8 cellular contexts compared by ENCODE assay signal in genomic region chr22:42074153-42074750, GRCh38. TPM values are rescaled to one million over a fixed set of nuclear protein-coding genes. Genes with fewer than 3 reads are reported as not detected.
DNase-seq lines count a peak whose midpoint lies in the region; ATAC-seq lines count a peak whose summit lies in the region.

Gene PHETA2 (plus strand): TSS chr22:42074248. CDS start chr22:42077294, 3,046 bp downstream.

- no peak within 1 kb of the TSS for H3K4me3 ChIP-seq in HAP-1

- H3K4me3 Mint-ChIP-seq in T-helper 17 cell: peak within 1 kb of the TSS; percentile 84

- no peaks in the 10 kb centered on the region for H3K36me3 ChIP-seq in HAP-1 (replicated peaks)

- H3K36me3 Mint-ChIP-seq in T-helper 17 cell (ENCODE audit: low read depth): no peaks in the 10 kb centered on the region

- no peaks in the 10 kb centered on the region for H3K27me3 Mint-ChIP-seq in T-helper 17 cell

- in situ Hi-C loops in HAP-1 (cut with MboI; ENCODE audit: low sequenced_read_pairs): no loop called here

- peaks cover 14% of the 10 kb centered on the region for H3K4me1 ChIP-seq in HAP-1

- peak; percentile 68 for DNase-seq in EH (ENCODE audit: low read depth)
- DNase-seq in T-helper 17 cell: peak; percentile 39 to 54 (median 53)
- DNase-seq in central memory CD4-positive, alpha-beta T cell: peak; percentile 49
- DNase-seq in left kidney (ENCODE audit: low read depth, low spot score): peak; percentile 83
- DNase-seq in stimulated activated CD8-positive, alpha-beta memory T cell treated with anti-CD3 and anti-CD28 coated beads, Interleukin-15, amount 100 ng/mL, for 24 hours (ENCODE audit: low read depth): peak; percentile 26
- no peak for DNase-seq in MV-4-11 (lab: John Stamatoyannopoulos, UW)
- DNase-seq in HAP-1 (ENCODE audit: low spot score in 2 of 2): no peak
- DNase-seq in GDM1 (lab: John Stamatoyannopoulos, UW): no peak

- H3K9me3 ChIP-seq in T-helper 17 cell (ENCODE audit: control insufficient read depth, low read length, poor library complexity, severe bottlenecking) (no peaks in the 10 kb centered on the region), HAP-1 (no peaks in the 10 kb centered on the region)

- no peak for ATAC-seq in T-helper 17 cell

- H3K27ac Mint-ChIP-seq in T-helper 17 cell: peak within 1 kb of the TSS; percentile 86

- H3K4me1 Mint-ChIP-seq in T-helper 17 cell: peaks cover 29% of the 10 kb centered on the region

- no peaks in the 10 kb centered on the region for H3K27me3 ChIP-seq in HAP-1 (ENCODE audit: low read depth)

RNA-seq across cellular contexts. Expression of gene PHETA2, which starts in this region (rescaled TPM):
- 1 to 10 TPM in 1 of 2 donors, under 1 TPM in 1; 0.90 to 2.1 TPM for total RNA-seq in T-helper 17 cell

Comparison
In these comparisons a context has a peak if more than half of its experiments do, and no peak if none do; other contexts are left out.
1. DNase-seq: peak in EH (single experiment), T-helper 17 cell (3 of 3), central memory CD4-positive, alpha-beta T cell (single experiment), left kidney (single experiment) and stimulated activated CD8-positive, alpha-beta memory T cell treated with anti-CD3 and anti-CD28 coated beads, Interleukin-15, amount 100 ng/mL, for 24 hours (single experiment); none in MV-4-11 (single experiment), HAP-1 (0 of 2) and GDM1 (single experiment).